ENCODE assay signal across 22 cellular contexts in genomic region chr10:26491934-26492333, GRCh38. TPM values are rescaled to one million over a fixed set of nuclear protein-coding genes. Genes with fewer than 3 reads are reported as not detected.
DNase-seq lines count a peak whose midpoint lies in the region; ATAC-seq and TF ChIP-seq lines count a peak whose summit lies in the region.
"Had no signal": no experiment of that assay in that cellular context is flagged by ENCODE, and none has a peak within 500 bp of the region (broad histone marks: within the 10 kb centered on the region; RNA-seq: fewer than 3 reads in every experiment).

No MANE protein-coding gene starts in this region.

- intact Hi-C loops in activated CD8-positive, alpha-beta T cell treated with anti-CD3 and anti-CD28 coated beads for 36 hours (cut with micrococcal nuclease), result no loop called here

- peaks cover 63% of the 10 kb centered on the region for H3K36me3 Mint-ChIP-seq in activated CD8-positive, alpha-beta T cell treated with anti-CD3 and anti-CD28 coated beads for 36 hours (ENCODE audit: low read depth)
- peaks cover 66% of the 10 kb centered on the region for H3K36me3 Mint-ChIP-seq in activated CD8-positive, alpha-beta T cell treated with anti-CD3 and anti-CD28 coated beads, Interleukin-2, amount 10 ng/mL, durations not matched to agents 7 days and 5 days (ENCODE audit: low read depth)
- peaks cover 44% of the 10 kb centered on the region for H3K36me3 Mint-ChIP-seq in CD4-positive, CD25-positive, alpha-beta regulatory T cell
- H3K36me3 Mint-ChIP-seq in naive thymus-derived CD8-positive, alpha-beta T cell, result peaks cover 15 to 57% (median 48%) of the 10 kb centered on the region in 3 donors
- H3K36me3 Mint-ChIP-seq in T-cell, result peaks cover 40% of the 10 kb centered on the region

- no peak overlapping the region for H3K4me3 Mint-ChIP-seq in activated CD8-positive, alpha-beta T cell treated with anti-CD3 and anti-CD28 coated beads for 36 hours
- no peak overlapping the region for H3K4me3 Mint-ChIP-seq in activated CD8-positive, alpha-beta T cell treated with anti-CD3 and anti-CD28 coated beads, Interleukin-2, amount 10 ng/mL, durations not matched to agents 7 days and 5 days
- H3K4me3 Mint-ChIP-seq in CD4-positive, CD25-positive, alpha-beta regulatory T cell, result no peak overlapping the region
- H3K4me3 Mint-ChIP-seq in naive thymus-derived CD8-positive, alpha-beta T cell, result no peak overlapping the region
- H3K4me3 Mint-ChIP-seq in T-cell, result no peak overlapping the region
- H3K4me3 Mint-ChIP-seq: H9 had no signal

- H3K27ac ChIP-seq in CD4-positive, CD25-positive, alpha-beta regulatory T cell (ENCODE audit: insufficient read depth, low read length, poor library complexity, severe bottlenecking), result no peak overlapping the region
- H3K27ac ChIP-seq: epithelial cell of prostate, vagina had no signal

- H3K4me3 ChIP-seq in CD4-positive, CD25-positive, alpha-beta regulatory T cell (ENCODE audit: low read depth, low read length), result no peak overlapping the region
- H3K4me3 ChIP-seq: vagina had no signal

- TF ChIP-seq CTCF in activated CD8-positive, alpha-beta T cell treated with anti-CD3 and anti-CD28 coated beads for 36 hours (IDR thresholded peaks at IDR 0.05), result no peak

- H3K27me3 ChIP-seq in CD4-positive, CD25-positive, alpha-beta regulatory T cell (ENCODE audit: control insufficient read depth, insufficient read depth, low read length), result no peaks in the 10 kb centered on the region
- H3K27me3 ChIP-seq: vagina had no signal

- peaks cover 56% of the 10 kb centered on the region for H3K4me1 Mint-ChIP-seq in activated CD8-positive, alpha-beta T cell treated with anti-CD3 and anti-CD28 coated beads for 36 hours (ENCODE audit: low read depth)
- peaks cover 31% of the 10 kb centered on the region for H3K4me1 Mint-ChIP-seq in activated CD8-positive, alpha-beta T cell treated with anti-CD3 and anti-CD28 coated beads, Interleukin-2, amount 10 ng/mL, durations not matched to agents 7 days and 5 days (ENCODE audit: low read depth)
- H3K4me1 Mint-ChIP-seq in CD4-positive, CD25-positive, alpha-beta regulatory T cell, result peaks cover 27 to 59% (median 30%) of the 10 kb centered on the region in 4 donors
- H3K4me1 Mint-ChIP-seq in naive thymus-derived CD8-positive, alpha-beta T cell, result peaks cover 28 to 59% (median 50%) of the 10 kb centered on the region in 4 donors
- H3K4me1 Mint-ChIP-seq in T-cell, result peaks cover 45 to 57% (median 50%) of the 10 kb centered on the region in 3 donors

- CTCF ChIA-PET in activated CD8-positive, alpha-beta T cell treated with anti-CD3 and anti-CD28 coated beads for 36 hours (lab: Charles Lee), result no interaction called here
- CTCF ChIA-PET in activated CD8-positive, alpha-beta T cell treated with anti-CD3 and anti-CD28 coated beads, Interleukin-2, amount 10 ng/mL, durations not matched to agents 7 days and 5 days (lab: Charles Lee), result interaction anchor here (0.9 kb wide), 1 partner anchor 370 kb away, joined by 3 read pairs; no protein-coding TSS in a partner anchor
- CTCF ChIA-PET in T-cell (lab: Charles Lee), result interaction anchor here in 1 of 2 donors (0.7 kb wide), 1 partner anchor 44 kb away, joined by 3 read pairs; no protein-coding TSS in a partner anchor

- H3K36me3 ChIP-seq in CD4-positive, CD25-positive, alpha-beta regulatory T cell (ENCODE audit: control insufficient read depth, insufficient read depth, low read length), result peaks cover 62% of the 10 kb centered on the region
- H3K36me3 ChIP-seq: vagina had no signal

- no peak for DNase-seq in activated CD8-positive, alpha-beta T cell treated with anti-CD3 and anti-CD28 coated beads for 36 hours
- no peak for DNase-seq in activated CD8-positive, alpha-beta T cell treated with anti-CD3 and anti-CD28 coated beads, Interleukin-2, amount 10 ng/mL, durations not matched to agents 7 days and 5 days
- DNase-seq in CD4-positive, CD25-positive, alpha-beta regulatory T cell, result no peak
- DNase-seq in astrocyte of the hippocampus (ENCODE audit: low read depth, low spot score) (peak; percentile 49), T-cell (no peak)
- DNase-seq in naive thymus-derived CD8-positive, alpha-beta T cell, result no peak
- DNase-seq: 8988T; activated CD4-positive, alpha-beta T cell treated with anti-CD3 and anti-CD28 coated beads for 4 hours; amygdala; central memory CD4-positive, alpha-beta T cell; H9; Karpas-422; kidney glomerular epithelial cell; NCI-H1092 treated with DMSO at 0.1 percent for 48 hours; NCI-H524; stimulated activated CD4-positive, alpha-beta T cell treated with anti-CD3 and anti-CD28 coated beads, Interleukin-4, amount 100 ng/mL, for 24 hours; SW 1271 had no signal

- H3K9me3 Mint-ChIP-seq in activated CD8-positive, alpha-beta T cell treated with anti-CD3 and anti-CD28 coated beads for 36 hours, result peaks cover 5% of the 10 kb centered on the region
- H3K9me3 Mint-ChIP-seq in activated CD8-positive, alpha-beta T cell treated with anti-CD3 and anti-CD28 coated beads, Interleukin-2, amount 10 ng/mL, durations not matched to agents 7 days and 5 days (ENCODE audit: insufficient read depth), result no peaks in the 10 kb centered on the region
- H3K9me3 Mint-ChIP-seq in CD4-positive, CD25-positive, alpha-beta regulatory T cell, result peaks cover 0 to 1% (median 0%) of the 10 kb centered on the region in 7 donors
- H3K9me3 Mint-ChIP-seq in naive thymus-derived CD8-positive, alpha-beta T cell, result peaks cover 0 to 2% (median 0%) of the 10 kb centered on the region in 9 donors
- H3K9me3 Mint-ChIP-seq in T-cell, result peaks cover 0 to 3% (median 0%) of the 10 kb centered on the region in 3 donors

- H3K27ac Mint-ChIP-seq in activated CD8-positive, alpha-beta T cell treated with anti-CD3 and anti-CD28 coated beads for 36 hours, result peak overlapping the region; percentile 4
- H3K27ac Mint-ChIP-seq in activated CD8-positive, alpha-beta T cell treated with anti-CD3 and anti-CD28 coated beads, Interleukin-2, amount 10 ng/mL, durations not matched to agents 7 days and 5 days, result no peak overlapping the region
- H3K27ac Mint-ChIP-seq in CD4-positive, CD25-positive, alpha-beta regulatory T cell, result peak overlapping the region; percentile 67 to 89 (median 85)
- peak overlapping the region in 8 of 10 donors; percentile 6 to 89 (median 72) for H3K27ac Mint-ChIP-seq in naive thymus-derived CD8-positive, alpha-beta T cell
- peak overlapping the region in 1 of 2 donors; percentile 55 for H3K27ac Mint-ChIP-seq in T-cell
- H3K27ac Mint-ChIP-seq: H9 had no signal

- H3K27me3 Mint-ChIP-seq in activated CD8-positive, alpha-beta T cell treated with anti-CD3 and anti-CD28 coated beads for 36 hours, result no peaks in the 10 kb centered on the region
- H3K27me3 Mint-ChIP-seq in activated CD8-positive, alpha-beta T cell treated with anti-CD3 and anti-CD28 coated beads, Interleukin-2, amount 10 ng/mL, durations not matched to agents 7 days and 5 days (ENCODE audit: low read depth), result no peaks in the 10 kb centered on the region
- H3K27me3 Mint-ChIP-seq in CD4-positive, CD25-positive, alpha-beta regulatory T cell, result no peaks in the 10 kb centered on the region
- H3K27me3 Mint-ChIP-seq in naive thymus-derived CD8-positive, alpha-beta T cell, result no peaks in the 10 kb centered on the region
- H3K27me3 Mint-ChIP-seq in T-cell, result no peaks in the 10 kb centered on the region

- peaks cover 28% of the 10 kb centered on the region for H3K4me1 ChIP-seq in CD4-positive, CD25-positive, alpha-beta regulatory T cell (ENCODE audit: control insufficient read depth, insufficient read depth, low read length, poor library complexity, severe bottlenecking)

- no peaks in the 10 kb centered on the region for H3K9me3 ChIP-seq in CD4-positive, CD25-positive, alpha-beta regulatory T cell (ENCODE audit: control insufficient read depth in 2 of 2, low read length in 2 of 2)
- H3K9me3 ChIP-seq: vagina had no signal

- no peak for ATAC-seq in activated CD8-positive, alpha-beta T cell treated with anti-CD3 and anti-CD28 coated beads for 36 hours
- no peak for ATAC-seq in activated CD8-positive, alpha-beta T cell treated with anti-CD3 and anti-CD28 coated beads, Interleukin-2, amount 10 ng/mL, durations not matched to agents 7 days and 5 days
- no peak for ATAC-seq in CD4-positive, CD25-positive, alpha-beta regulatory T cell (ENCODE audit: low read depth in 2 of 2)
- no peak for ATAC-seq in naive thymus-derived CD8-positive, alpha-beta T cell
- ATAC-seq in HG02763 (IDR thresholded peaks at IDR 0.05; ENCODE audit: unreplicated experiment) (no peak), GM19324 (IDR thresholded peaks at IDR 0.05; ENCODE audit: low FRiP score, unreplicated experiment) (no peak), T-cell (replicated peaks in 1 of 4) (no peak)

- POLR2A ChIA-PET in activated CD8-positive, alpha-beta T cell treated with anti-CD3 and anti-CD28 coated beads for 36 hours (lab: Charles Lee), result no interaction called here
- POLR2A ChIA-PET in activated CD8-positive, alpha-beta T cell treated with anti-CD3 and anti-CD28 coated beads, Interleukin-2, amount 10 ng/mL, durations not matched to agents 7 days and 5 days (lab: Charles Lee), result no interaction called here
- POLR2A ChIA-PET in naive thymus-derived CD8-positive, alpha-beta T cell (lab: Charles Lee), result interaction anchor here (0.7 kb wide), 1 partner anchor 64 kb away, joined by 5 read pairs; no protein-coding TSS in a partner anchor
- POLR2A ChIA-PET in T-cell (lab: Charles Lee), result interaction anchor here in 1 of 2 donors (0.7 kb wide), 1 partner anchor 133 kb away, joined by 6 read pairs; no protein-coding TSS in a partner anchor

RNA-seq across cellular contexts. Expression of gene APBB1IP, which starts 53.8 kb away (rescaled TPM):
- 10 to 100 TPM; 61.9 to 64.8 TPM for total RNA-seq in activated CD8-positive, alpha-beta T cell treated with anti-CD3 and anti-CD28 coated beads for 36 hours
- 10 to 100 TPM; 75.9 to 76.0 TPM for total RNA-seq in activated CD8-positive, alpha-beta T cell treated with anti-CD3 and anti-CD28 coated beads, Interleukin-2, amount 10 ng/mL, durations not matched to agents 7 days and 5 days
- 86.4 TPM for total RNA-seq in CD4-positive, CD25-positive, alpha-beta regulatory T cell
- polyA plus RNA-seq in CD4-positive, CD25-positive, alpha-beta regulatory T cell, result 10 to 100 TPM; 44.1 to 56.0 (median 50.3) TPM
- total RNA-seq in naive thymus-derived CD8-positive, alpha-beta T cell, result 100 to 1,000 TPM in 1 of 2 experiments, 10 to 100 TPM in 1; 91.6 to 102 TPM
- 10 to 100 TPM; 50.0 to 68.5 (median 65.1) TPM for polyA plus RNA-seq in naive thymus-derived CD8-positive, alpha-beta T cell
- 100 to 1,000 TPM in 1 of 5 donors, 10 to 100 TPM in 4; 86.5 to 102 (median 88.4) TPM for total RNA-seq in T-cell
- total RNA-seq: H9 had no signal
- polyA plus RNA-seq: neural cell had no signal
